18 cellular contexts compared by ENCODE assay signal in the genomic region with DNA sequence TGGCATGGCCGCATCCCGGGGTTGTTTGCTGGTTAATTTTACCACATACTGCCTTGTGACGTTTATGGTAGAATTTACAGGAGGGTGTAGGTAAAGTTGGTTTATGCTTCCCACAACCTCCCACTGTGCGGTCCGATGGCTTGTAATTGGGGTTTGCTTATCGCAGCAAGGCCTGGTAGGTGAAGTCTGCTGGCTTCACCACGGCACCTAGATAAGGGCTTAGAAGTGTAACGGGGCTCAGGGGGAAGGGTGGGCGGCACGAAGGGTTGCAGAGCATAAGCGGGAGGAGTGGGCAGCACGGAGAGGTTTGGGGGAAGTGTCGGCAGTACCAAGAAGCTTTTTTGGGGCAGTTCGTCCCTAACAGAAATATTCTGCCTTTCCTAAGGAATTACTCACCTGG. TPM values are rescaled to one million over a fixed set of nuclear protein-coding genes. Genes with fewer than 3 reads are reported as not detected.
DNase-seq lines count a peak whose midpoint lies in the region; ATAC-seq, FAIRE-seq and TF ChIP-seq lines count a peak whose summit lies in the region.
"Had no signal": no experiment of that assay in that cellular context is flagged by ENCODE, and none has a peak within 500 bp of the region (broad histone marks: within the 10 kb centered on the region; RNA-seq: fewer than 3 reads in every experiment).

No MANE protein-coding gene starts in this region.

- H4K8ac ChIP-seq in H1 (ENCODE audit: extremely low read depth, insufficient read depth, low read length) = no peak overlapping the region
- peak overlapping the region; percentile 31 for H4K8ac ChIP-seq in mesendoderm (ENCODE audit: low read depth, low read length)

- no peak overlapping the region for H4K91ac ChIP-seq in H1 (replicated peaks; ENCODE audit: insufficient read length, low read length)

- no peak for TF ChIP-seq POLR2A in H1 (IDR thresholded peaks at IDR 0.05; ENCODE audit: control extremely low read depth in 1 of 2, low read depth in 2 of 2, low read length in 2 of 2)

- TF ChIP-seq RAD21 in H1 (IDR thresholded peaks at IDR 0.05 in 1 of 2, conservative IDR thresholded peaks at IDR 0.05 in 1 of 2; ENCODE audit: low read depth in 2 of 2, low read length in 2 of 2) = no peak

- DNase-seq in right atrium auricular region (ENCODE audit: low spot score) (peak; percentile 44), left ventricle myocardium inferior (no peak), H1 (ENCODE audit: low read depth in 1 of 2, low spot score in 2 of 2) (peak in 1 of 2 experiments; percentile 49), mesendoderm (peak; percentile 86), ureter (ENCODE audit: low spot score) (peak; percentile 25), NCI-H1417 treated with DMSO at 0.1 percent for 48 hours (lab: John Stamatoyannopoulos, UW) (no peak)
- no peak for DNase-seq in effector memory CD8-positive, alpha-beta T cell
- no peak for DNase-seq in activated CD8-positive, alpha-beta T cell treated with anti-CD3 and anti-CD28 coated beads, Interleukin-2, amount 10 ng/mL, durations not matched to agents 7 days and 5 days
- DNase-seq: COR-L47, GF-D8, H7 had no signal

- no peak overlapping the region for H2BK12ac ChIP-seq in H1 (ENCODE audit: low read depth, low read length)

- peaks cover 0 to 5% of the 10 kb centered on the region in 2 donors for H3K4me1 ChIP-seq in right atrium auricular region
- H3K4me1 ChIP-seq in left ventricle myocardium inferior = peaks cover 19% of the 10 kb centered on the region
- H3K4me1 ChIP-seq in H1 (replicated peaks in 1 of 4; ENCODE audit: control insufficient read depth in 3 of 4, insufficient read depth in 4 of 4, low read length in 3 of 4) = peaks cover 0 to 6% (median under 1%) of the 10 kb centered on the region in 4 experiments; a peak in 3 of 7 replicates
- H3K4me1 ChIP-seq in mesendoderm (ENCODE audit: control insufficient read depth, low read depth, low read length) = peaks cover 29% of the 10 kb centered on the region

- no peaks in the 10 kb centered on the region for H3K23me2 ChIP-seq in H1 (ENCODE audit: low read depth, low read length)

- no peak overlapping the region for H4K5ac ChIP-seq in H1 (ENCODE audit: insufficient read length, low read depth, low read length)
- H4K5ac ChIP-seq in mesendoderm (ENCODE audit: low read length) = no peak overlapping the region

- no peak for ATAC-seq in effector memory CD8-positive, alpha-beta T cell (replicated peaks)
- no peak for ATAC-seq in activated CD8-positive, alpha-beta T cell treated with anti-CD3 and anti-CD28 coated beads, Interleukin-2, amount 10 ng/mL, durations not matched to agents 7 days and 5 days
- ATAC-seq: CD8-positive, alpha-beta T cell; HepG2 had no signal

- H3K18ac ChIP-seq in H1 (ENCODE audit: extremely low read depth, low read length) (no peak overlapping the region; the same call in 1 of the 2 replicates), mesendoderm (ENCODE audit: low read length) (peak overlapping the region; percentile 78)

- H3K23ac ChIP-seq in H1 (ENCODE audit: insufficient read length) (no peak overlapping the region), mesendoderm (ENCODE audit: low read length) (no peak overlapping the region)

- H3K4me1 Mint-ChIP-seq in effector memory CD8-positive, alpha-beta T cell (ENCODE audit: low read depth in 2 of 2) = no peaks in the 10 kb centered on the region
- H3K4me1 Mint-ChIP-seq in activated CD8-positive, alpha-beta T cell treated with anti-CD3 and anti-CD28 coated beads, Interleukin-2, amount 10 ng/mL, durations not matched to agents 7 days and 5 days (ENCODE audit: low read depth) = no peaks in the 10 kb centered on the region

- H2AFZ ChIP-seq in H1 (ENCODE audit: low read length) = peak overlapping the region; percentile 76

- no peak overlapping the region for H3K14ac ChIP-seq in H1 (ENCODE audit: insufficient read length)

- no peak overlapping the region for H2BK120ac ChIP-seq in H1 (replicated peaks; ENCODE audit: low read depth, low read length)
- H2BK120ac ChIP-seq in mesendoderm (ENCODE audit: low read depth, low read length) = peak overlapping the region; percentile 19

- H3K4me3 Mint-ChIP-seq in effector memory CD8-positive, alpha-beta T cell = no peak overlapping the region
- no peak overlapping the region for H3K4me3 Mint-ChIP-seq in activated CD8-positive, alpha-beta T cell treated with anti-CD3 and anti-CD28 coated beads, Interleukin-2, amount 10 ng/mL, durations not matched to agents 7 days and 5 days
- H3K4me3 Mint-ChIP-seq: CD8-positive, alpha-beta T cell had no signal

- H3K79me2 ChIP-seq in H1 (ENCODE audit: control insufficient read depth in 1 of 2, insufficient read depth in 2 of 2, low read length in 2 of 2) (no peaks in the 10 kb centered on the region), mesendoderm (ENCODE audit: control insufficient read depth, insufficient read depth, low read length) (no peaks in the 10 kb centered on the region)

- H3K27me3 ChIP-seq in right atrium auricular region = no peaks in the 10 kb centered on the region
- H3K27me3 ChIP-seq in left ventricle myocardium inferior (ENCODE audit: low read depth) = no peaks in the 10 kb centered on the region
- H3K27me3 ChIP-seq in H1 (replicated peaks in 1 of 4; ENCODE audit: control insufficient read depth in 3 of 4, extremely low read depth in 1 of 4, insufficient read depth in 3 of 4, low read length in 3 of 4) = no peaks in the 10 kb centered on the region
- no peaks in the 10 kb centered on the region for H3K27me3 ChIP-seq in mesendoderm (ENCODE audit: insufficient read depth, low read length, poor library complexity)

- WGBS in H1 (ENCODE audit: extremely low coverage in 1 of 2, insufficient coverage in 1 of 2, insufficient read length in 1 of 2, insufficient replicate concordance in 2 of 2, low coverage in 1 of 2, low lambda C conversion rate in 2 of 2, missing lambda C conversion rate in 1 of 2), 2 experiments = 86% methylated on average over 14 of the region's 14 CpGs; no CpG with 5 or more reads in 1 of the 2 experiments
- WGBS in mesendoderm (ENCODE audit: extremely low coverage, insufficient coverage, low lambda C conversion rate) = no CpG with 5 or more reads among the region's 14 CpGs

- H3K9ac ChIP-seq in H1 (replicated peaks in 1 of 4; ENCODE audit: extremely low read depth in 1 of 4, low read depth in 3 of 4, low read length in 3 of 4) (no peak overlapping the region), mesendoderm (ENCODE audit: low read length) (peak overlapping the region; percentile 41)

- no peak overlapping the region for H3K27ac ChIP-seq in right atrium auricular region
- H3K27ac ChIP-seq in left ventricle myocardium inferior (replicated peaks) = no peak overlapping the region
- H3K27ac ChIP-seq in H1 (ENCODE audit: low read depth, low read length) = no peak overlapping the region
- H3K27ac ChIP-seq in mesendoderm (ENCODE audit: low read depth, low read length) = peak overlapping the region; percentile 77
- H3K27ac ChIP-seq: 22Rv1 had no signal

- H3K36me3 ChIP-seq in right atrium auricular region (no peaks in the 10 kb centered on the region), left ventricle myocardium inferior (no peaks in the 10 kb centered on the region), H1 (ENCODE audit: control insufficient read depth in 2 of 4, insufficient read depth in 4 of 4, low read length in 3 of 4) (no peaks in the 10 kb centered on the region), mesendoderm (ENCODE audit: control insufficient read depth, insufficient read depth, low read length) (no peaks in the 10 kb centered on the region)

- H2BK20ac ChIP-seq in H1 (ENCODE audit: low read length) = no peak overlapping the region

- POLR2A ChIA-PET in H1 (lab: Charles Lee; ENCODE audit: partially characterized antibody) = no interaction called here
- POLR2A ChIA-PET in activated CD8-positive, alpha-beta T cell treated with anti-CD3 and anti-CD28 coated beads, Interleukin-2, amount 10 ng/mL, durations not matched to agents 7 days and 5 days (lab: Charles Lee) = no interaction called here

- H3K27me3 Mint-ChIP-seq in effector memory CD8-positive, alpha-beta T cell = peaks cover 5 to 10% of the 10 kb centered on the region in 2 donors
- peaks cover 4% of the 10 kb centered on the region for H3K27me3 Mint-ChIP-seq in activated CD8-positive, alpha-beta T cell treated with anti-CD3 and anti-CD28 coated beads, Interleukin-2, amount 10 ng/mL, durations not matched to agents 7 days and 5 days (ENCODE audit: low read depth)

- H2AK5ac ChIP-seq in H1 (ENCODE audit: low read depth, low read length) = no peak overlapping the region
- no peak overlapping the region for H2AK5ac ChIP-seq in mesendoderm (ENCODE audit: low read length)

- no peaks in the 10 kb centered on the region for H4K20me1 ChIP-seq in H1 (replicated peaks in 1 of 2; ENCODE audit: control insufficient read depth in 1 of 2, insufficient read depth in 2 of 2, low read length in 2 of 2)

- TF ChIP-seq CTCF in right atrium auricular region (IDR thresholded peaks at IDR 0.05) = no peak
- no peak for TF ChIP-seq CTCF in left ventricle myocardium inferior (IDR thresholded peaks at IDR 0.05; ENCODE audit: borderline replicate concordance)
- no peak for TF ChIP-seq CTCF in H1 (IDR thresholded peaks at IDR 0.05; ENCODE audit: control extremely low read depth in 1 of 3, insufficient read depth in 1 of 3, low read depth in 1 of 3, low read length in 3 of 3)

- TF ChIP-seq EP300 in H1 (IDR thresholded peaks at IDR 0.05; ENCODE audit: borderline replicate concordance in 1 of 2, low read depth in 2 of 2, low read length in 2 of 2) = no peak

- intact Hi-C loops in left ventricle myocardium inferior (cut with micrococcal nuclease) = no loop called here

- H3K4me3 ChIP-seq in right atrium auricular region (no peak overlapping the region), left ventricle myocardium inferior (no peak overlapping the region), H1 (ENCODE audit: extremely low read depth in 1 of 4, insufficient read depth in 2 of 4, low read depth in 3 of 4, low read length in 4 of 4) (no peak overlapping the region), mesendoderm (ENCODE audit: low read length) (no peak overlapping the region)

- H3K9me3 Mint-ChIP-seq in effector memory CD8-positive, alpha-beta T cell = no peaks in the 10 kb centered on the region
- H3K9me3 Mint-ChIP-seq in activated CD8-positive, alpha-beta T cell treated with anti-CD3 and anti-CD28 coated beads, Interleukin-2, amount 10 ng/mL, durations not matched to agents 7 days and 5 days (ENCODE audit: insufficient read depth) = no peaks in the 10 kb centered on the region
- H3K9me3 Mint-ChIP-seq: CD8-positive, alpha-beta T cell had no signal

- H3K79me1 ChIP-seq in H1 (ENCODE audit: low read depth, low read length) = no peaks in the 10 kb centered on the region
- peaks cover 5% of the 10 kb centered on the region for H3K79me1 ChIP-seq in mesendoderm (ENCODE audit: low read length)

- peak; percentile 13 for FAIRE-seq in H1 (lab: Jason Lieb, UNC)
- FAIRE-seq: HepG2 had no signal

- H2BK5ac ChIP-seq in H1 (ENCODE audit: low read depth, low read length) (no peak overlapping the region), mesendoderm (ENCODE audit: low read length) (peak overlapping the region; percentile 90)

- H2BK15ac ChIP-seq in H1 (ENCODE audit: low read length) (no peak overlapping the region), mesendoderm (replicated peaks; ENCODE audit: low read depth) (no peak overlapping the region)

- H3K4me2 ChIP-seq in H1 (ENCODE audit: insufficient read depth in 1 of 2, low read depth in 2 of 2, low read length in 2 of 2) (no peak overlapping the region), mesendoderm (ENCODE audit: low read length) (no peak overlapping the region)

- CTCF ChIA-PET in H1 (lab: Charles Lee; ENCODE audit: partially characterized antibody) = interaction anchor here (0.9 to 1.5 kb wide), 2 partner anchors 8 to 20 kb away, joined by 3 read pairs; no protein-coding TSS in a partner anchor
- CTCF ChIA-PET in activated CD8-positive, alpha-beta T cell treated with anti-CD3 and anti-CD28 coated beads, Interleukin-2, amount 10 ng/mL, durations not matched to agents 7 days and 5 days (lab: Charles Lee) = no interaction called here

- H3K9me3 ChIP-seq in right atrium auricular region (no peaks in the 10 kb centered on the region), left ventricle myocardium inferior (replicated peaks) (no peaks in the 10 kb centered on the region), H1 (ENCODE audit: insufficient read depth in 2 of 2, low read depth in 1 of 2, low read length in 1 of 2) (no peaks in the 10 kb centered on the region)

- H3K56ac ChIP-seq in H1 (replicated peaks; ENCODE audit: insufficient read length, low read depth, low read length) (no peak overlapping the region), mesendoderm (ENCODE audit: low read length) (peak overlapping the region; percentile 81)

- H3K4ac ChIP-seq in H1 (replicated peaks; ENCODE audit: insufficient read length, low read depth, low read length) (no peak overlapping the region), mesendoderm (ENCODE audit: low read depth, low read length) (peak overlapping the region; percentile 5)

- H3K36me3 Mint-ChIP-seq in effector memory CD8-positive, alpha-beta T cell (ENCODE audit: insufficient read depth) = no peaks in the 10 kb centered on the region
- no peaks in the 10 kb centered on the region for H3K36me3 Mint-ChIP-seq in activated CD8-positive, alpha-beta T cell treated with anti-CD3 and anti-CD28 coated beads, Interleukin-2, amount 10 ng/mL, durations not matched to agents 7 days and 5 days (ENCODE audit: low read depth)
- H3K36me3 Mint-ChIP-seq: CD8-positive, alpha-beta T cell had no signal

- H3K27ac Mint-ChIP-seq in effector memory CD8-positive, alpha-beta T cell = no peak overlapping the region
- H3K27ac Mint-ChIP-seq in activated CD8-positive, alpha-beta T cell treated with anti-CD3 and anti-CD28 coated beads, Interleukin-2, amount 10 ng/mL, durations not matched to agents 7 days and 5 days = no peak overlapping the region
- H3K27ac Mint-ChIP-seq: CD14-positive monocyte; CD8-positive, alpha-beta T cell had no signal

RNA-seq across cellular contexts. Expression of gene TMEM131, which starts 39.0 kb away (rescaled TPM):
- 10 to 100 TPM; 20.7 to 21.8 TPM for total RNA-seq in right atrium auricular region
- total RNA-seq in left ventricle myocardium inferior = 28.9 TPM
- total RNA-seq in H1 (2021; fragmentation: NEBNext Ultra II Directional; extraction: Animal tissue kit (Norgen Biotek cat#: 25700)) = 22.6 and 22.9 TPM in 2 replicates
- 9.7 and 10.9 TPM in 2 replicates for polyA plus RNA-seq in H1 (2011; rRNA removed)
- 7.5 TPM for polyA plus RNA-seq in H1 (2011; cell fraction: cytosol; rRNA removed)
- polyA plus RNA-seq in H1 (2011; cell fraction: nucleus; rRNA removed) = 22.6 TPM
- 11.2 to 16.8 TPM (median 12.6 TPM) in 4 replicates for polyA plus RNA-seq in H1 (2012, experiment 1 of 2)
- polyA plus RNA-seq in H1 (2012, experiment 2 of 2) = 1.2 TPM
- polyA plus RNA-seq in H1 (2013, experiment 1 of 2) = 28.4 TPM
- polyA plus RNA-seq in H1 (2013, experiment 2 of 2) = 26.7 TPM
- polyA minus RNA-seq in H1 (2011; rRNA and poly(A)+ RNA removed) = 16.8 and 17.8 TPM in 2 replicates
- polyA minus RNA-seq in H1 (2011; cell fraction: cytosol; rRNA and poly(A)+ RNA removed) = 10.6 TPM
- polyA minus RNA-seq in H1 (2011; cell fraction: nucleus; rRNA and poly(A)+ RNA removed) = 34.3 TPM
- 24.4 TPM for polyA plus RNA-seq in mesendoderm (2013, experiment 1 of 2)
- 22.9 TPM for polyA plus RNA-seq in mesendoderm (2013, experiment 2 of 2)
- 67.7 TPM for total RNA-seq in ureter
- total RNA-seq in activated CD8-positive, alpha-beta T cell treated with anti-CD3 and anti-CD28 coated beads, Interleukin-2, amount 10 ng/mL, durations not matched to agents 7 days and 5 days = 10 to 100 TPM; 35.9 to 40.7 TPM

RNA-seq across cellular contexts. Expression of gene VWA3B, which starts 52.2 kb away (rescaled TPM):
- not detected for total RNA-seq in right atrium auricular region
- total RNA-seq in left ventricle myocardium inferior = 0.52 TPM
- total RNA-seq in H1 (2021; fragmentation: NEBNext Ultra II Directional; extraction: Animal tissue kit (Norgen Biotek cat#: 25700)) = not detected in 2 replicates
- not detected in 2 replicates for polyA plus RNA-seq in H1 (2011; rRNA removed)
- not detected for polyA plus RNA-seq in H1 (2011; cell fraction: cytosol; rRNA removed)
- polyA plus RNA-seq in H1 (2011; cell fraction: nucleus; rRNA removed) = not detected
- not detected in 4 replicates for polyA plus RNA-seq in H1 (2012, experiment 1 of 2)
- polyA plus RNA-seq in H1 (2012, experiment 2 of 2) = not detected
- not detected for polyA plus RNA-seq in H1 (2013, experiment 1 of 2)
- polyA plus RNA-seq in H1 (2013, experiment 2 of 2) = not detected
- not detected in 2 replicates for polyA minus RNA-seq in H1 (2011; rRNA and poly(A)+ RNA removed)
- not detected for polyA minus RNA-seq in H1 (2011; cell fraction: cytosol; rRNA and poly(A)+ RNA removed)
- not detected for polyA minus RNA-seq in H1 (2011; cell fraction: nucleus; rRNA and poly(A)+ RNA removed)
- polyA plus RNA-seq in mesendoderm (2013, experiment 1 of 2) = 0.67 TPM
- 0.56 TPM for polyA plus RNA-seq in mesendoderm (2013, experiment 2 of 2)
- 1.7 TPM for total RNA-seq in ureter
- total RNA-seq in activated CD8-positive, alpha-beta T cell treated with anti-CD3 and anti-CD28 coated beads, Interleukin-2, amount 10 ng/mL, durations not matched to agents 7 days and 5 days = not detected
- total RNA-seq: A673; CD8-positive, alpha-beta T cell; HepG2; HT1080 had no signal
- polyA plus RNA-seq: BJ, CD14-positive monocyte, HepG2 had no signal

Comparison
In these comparisons a context has a peak if more than half of its experiments do, and no peak if none do; other contexts are left out.
1. DNase-seq: peak in right atrium auricular region (single experiment), mesendoderm (single experiment) and ureter (single experiment); none in left ventricle myocardium inferior (single experiment), effector memory CD8-positive, alpha-beta T cell (0 of 3), NCI-H1417 treated with DMSO at 0.1 percent for 48 hours (single experiment) and activated CD8-positive, alpha-beta T cell treated with anti-CD3 and anti-CD28 coated beads, Interleukin-2, amount 10 ng/mL, durations not matched to agents 7 days and 5 days (single experiment).